In genomic region chr1:85398391-85399064, GRCh38 we compare ENCODE assay signal across 12 cellular contexts.
DNase-seq lines count a peak whose midpoint lies in the region; ATAC-seq and TF ChIP-seq lines count a peak whose summit lies in the region.
"Had no signal": no experiment of that assay in that cellular context is flagged by ENCODE, and none has a peak within 500 bp of the region (broad histone marks: within the 10 kb centered on the region; RNA-seq: fewer than 3 reads in every experiment).

No MANE protein-coding gene starts in this region.

- TF ChIP-seq CTCF in HFF-Myc (IDR thresholded peaks at IDR 0.05; ENCODE audit: low read depth, low read length, missing control alignments) (peak; percentile 21), WTC11 (IDR thresholded peaks at IDR 0.05) (no peak), glutamatergic neuron (IDR thresholded peaks at IDR 0.05; ENCODE audit: partially characterized antibody, unreplicated experiment) (peak; percentile 19)

- no peaks in the 10 kb centered on the region for H3K9me3 ChIP-seq in skeletal muscle tissue (ENCODE audit: control insufficient read depth in 3 of 3, low read length in 3 of 3)

- intact Hi-C loops in activated T-helper 2 cell treated with anti-CD3 and anti-CD28 coated beads, Interferon-gamma antibody, Interleukin-2, Interleukin-4, amounts not matched to agents 10 μg/mL and 5 μg/mL and 100 μg/mL, durations not matched to agents 14 hours and 24 hours and 36 hours (cut with micrococcal nuclease), result no loop called here

- H3K4me3 ChIP-seq in HFF-Myc (replicated peaks; ENCODE audit: low read depth, low read length), result no peak overlapping the region
- H3K4me3 ChIP-seq in skeletal muscle tissue (ENCODE audit: low read length in 3 of 3), result no peak overlapping the region

- POLR2A ChIA-PET in WTC11 (lab: Charles Lee), result interaction anchor here (1.2 kb wide), 1 partner anchor 182 kb away, joined by 3 read pairs; the partner anchor contains the start of gene CCN1

- ATAC-seq in WTC11, result no peak
- ATAC-seq in stimulated activated naive CD8-positive, alpha-beta T cell treated with anti-CD3 and anti-CD28 coated beads, Interleukin-15, amount 100 ng/mL, for 72 hours, result no peak
- no peak for ATAC-seq in GM19397 (IDR thresholded peaks at IDR 0.05; ENCODE audit: unreplicated experiment)

- H3K4me3 Mint-ChIP-seq in WTC11 (no peak overlapping the region), glutamatergic neuron (ENCODE audit: unreplicated experiment) (no peak overlapping the region)
- no peak overlapping the region for H3K4me3 Mint-ChIP-seq in stimulated activated naive CD8-positive, alpha-beta T cell treated with anti-CD3 and anti-CD28 coated beads, Interleukin-15, amount 100 ng/mL, for 72 hours
- H3K4me3 Mint-ChIP-seq in activated T-helper 2 cell treated with anti-CD3 and anti-CD28 coated beads, Interferon-gamma antibody, Interleukin-2, Interleukin-4, amounts not matched to agents 10 μg/mL and 5 μg/mL and 100 μg/mL, durations not matched to agents 14 hours and 24 hours and 36 hours (ENCODE audit: low read depth), result no peak overlapping the region
- H3K4me3 Mint-ChIP-seq: activated CD4-positive, alpha-beta T cell treated with anti-CD3 and anti-CD28 coated beads, Interleukin-2, amount 10 ng/mL, durations not matched to agents 24 days and 14 days; memory B cell had no signal

- H3K36me3 ChIP-seq in skeletal muscle tissue (ENCODE audit: control insufficient read depth in 3 of 3, insufficient read depth in 3 of 3, low read length in 3 of 3), result no peaks in the 10 kb centered on the region

- H3K27ac Mint-ChIP-seq in WTC11 (0 out of 2 replicates have a peak overlapping the region, but pooled peaks have one; percentile 21), glutamatergic neuron (ENCODE audit: unreplicated experiment) (no peak overlapping the region)
- no peak overlapping the region for H3K27ac Mint-ChIP-seq in stimulated activated naive CD8-positive, alpha-beta T cell treated with anti-CD3 and anti-CD28 coated beads, Interleukin-15, amount 100 ng/mL, for 72 hours
- no peak overlapping the region for H3K27ac Mint-ChIP-seq in activated T-helper 2 cell treated with anti-CD3 and anti-CD28 coated beads, Interferon-gamma antibody, Interleukin-2, Interleukin-4, amounts not matched to agents 10 μg/mL and 5 μg/mL and 100 μg/mL, durations not matched to agents 14 hours and 24 hours and 36 hours
- H3K27ac Mint-ChIP-seq: activated CD4-positive, alpha-beta T cell treated with anti-CD3 and anti-CD28 coated beads, Interleukin-2, amount 10 ng/mL, durations not matched to agents 24 days and 14 days; memory B cell had no signal

- H3K27me3 ChIP-seq in skeletal muscle tissue (ENCODE audit: control insufficient read depth in 3 of 3, insufficient read depth in 3 of 3, low read length in 3 of 3), result no peaks in the 10 kb centered on the region

- no peak overlapping the region for H3K27ac ChIP-seq in skeletal muscle tissue (ENCODE audit: low read depth, low read length)
- H3K27ac ChIP-seq: KMS-11 had no signal

- H3K9ac ChIP-seq in skeletal muscle tissue (ENCODE audit: low read depth in 1 of 3, low read length in 3 of 3), result peak overlapping the region in 2 of 3 donors; percentile 0 to 34
- H3K9ac ChIP-seq: KMS-11 had no signal

- H3K4me1 Mint-ChIP-seq in WTC11 (peaks cover 51% of the 10 kb centered on the region), glutamatergic neuron (ENCODE audit: low read depth, unreplicated experiment) (no peaks in the 10 kb centered on the region)
- H3K4me1 Mint-ChIP-seq in stimulated activated naive CD8-positive, alpha-beta T cell treated with anti-CD3 and anti-CD28 coated beads, Interleukin-15, amount 100 ng/mL, for 72 hours, result no peaks in the 10 kb centered on the region
- H3K4me1 Mint-ChIP-seq in activated T-helper 2 cell treated with anti-CD3 and anti-CD28 coated beads, Interferon-gamma antibody, Interleukin-2, Interleukin-4, amounts not matched to agents 10 μg/mL and 5 μg/mL and 100 μg/mL, durations not matched to agents 14 hours and 24 hours and 36 hours (ENCODE audit: low read depth), result no peaks in the 10 kb centered on the region
- H3K4me1 Mint-ChIP-seq: activated CD4-positive, alpha-beta T cell treated with anti-CD3 and anti-CD28 coated beads, Interleukin-2, amount 10 ng/mL, durations not matched to agents 24 days and 14 days; memory B cell had no signal

- H3K27me3 Mint-ChIP-seq in WTC11 (ENCODE audit: low read depth) (peaks cover 14% of the 10 kb centered on the region), glutamatergic neuron (ENCODE audit: unreplicated experiment) (no peaks in the 10 kb centered on the region)
- H3K27me3 Mint-ChIP-seq in stimulated activated naive CD8-positive, alpha-beta T cell treated with anti-CD3 and anti-CD28 coated beads, Interleukin-15, amount 100 ng/mL, for 72 hours, result no peaks in the 10 kb centered on the region
- H3K27me3 Mint-ChIP-seq in activated T-helper 2 cell treated with anti-CD3 and anti-CD28 coated beads, Interferon-gamma antibody, Interleukin-2, Interleukin-4, amounts not matched to agents 10 μg/mL and 5 μg/mL and 100 μg/mL, durations not matched to agents 14 hours and 24 hours and 36 hours (ENCODE audit: low read depth), result no peaks in the 10 kb centered on the region
- H3K27me3 Mint-ChIP-seq: memory B cell had no signal

- CTCF ChIA-PET in WTC11 (lab: Charles Lee), result interaction anchor here (1.0 to 1.9 kb wide), 3 partner anchors 55 to 186 kb away, joined by 5 to 8 read pairs (median 6); no protein-coding TSS in a partner anchor

- H3K9me3 Mint-ChIP-seq in WTC11, result no peaks in the 10 kb centered on the region
- no peaks in the 10 kb centered on the region for H3K9me3 Mint-ChIP-seq in glutamatergic neuron (ENCODE audit: unreplicated experiment)
- no peaks in the 10 kb centered on the region for H3K9me3 Mint-ChIP-seq in stimulated activated naive CD8-positive, alpha-beta T cell treated with anti-CD3 and anti-CD28 coated beads, Interleukin-15, amount 100 ng/mL, for 72 hours
- no peaks in the 10 kb centered on the region for H3K9me3 Mint-ChIP-seq in activated T-helper 2 cell treated with anti-CD3 and anti-CD28 coated beads, Interferon-gamma antibody, Interleukin-2, Interleukin-4, amounts not matched to agents 10 μg/mL and 5 μg/mL and 100 μg/mL, durations not matched to agents 14 hours and 24 hours and 36 hours
- H3K9me3 Mint-ChIP-seq: activated CD4-positive, alpha-beta T cell treated with anti-CD3 and anti-CD28 coated beads, Interleukin-2, amount 10 ng/mL, durations not matched to agents 24 days and 14 days; memory B cell had no signal

- H3K4me1 ChIP-seq in skeletal muscle tissue (ENCODE audit: control insufficient read depth in 3 of 3, insufficient read depth in 3 of 3, low read length in 3 of 3), result peaks cover 0 to 4% (median 0%) of the 10 kb centered on the region in 3 donors

- DNase-seq in HFF-Myc (ENCODE audit: extremely low read depth, low read depth) (no peak), WTC11 (ENCODE audit: low spot score) (no peak), glutamatergic neuron (no peak), activated T-cell treated with anti-CD3 and anti-CD28 coated beads for 4 hours (no peak)
- no peak for DNase-seq in stimulated activated naive CD8-positive, alpha-beta T cell treated with anti-CD3 and anti-CD28 coated beads, Interleukin-15, amount 100 ng/mL, for 72 hours
- DNase-seq in activated T-helper 2 cell treated with anti-CD3 and anti-CD28 coated beads, Interferon-gamma antibody, Interleukin-2, Interleukin-4, amounts not matched to agents 10 μg/mL and 5 μg/mL and 100 μg/mL, durations not matched to agents 14 hours and 24 hours and 36 hours (ENCODE audit: low spot score), result no peak
- DNase-seq: activated CD4-positive, alpha-beta T cell treated with anti-CD3 and anti-CD28 coated beads, Interleukin-2, amount 10 ng/mL, durations not matched to agents 24 days and 14 days; stimulated activated CD4-positive, alpha-beta T cell treated with anti-CD3 and anti-CD28 coated beads, Interleukin-4, amount 100 ng/mL, for 24 hours had no signal

- H3K36me3 Mint-ChIP-seq in WTC11 (peaks cover 9% of the 10 kb centered on the region; the same call in 1 of the 2 replicates), glutamatergic neuron (ENCODE audit: unreplicated experiment) (no peaks in the 10 kb centered on the region)
- no peaks in the 10 kb centered on the region for H3K36me3 Mint-ChIP-seq in activated T-helper 2 cell treated with anti-CD3 and anti-CD28 coated beads, Interferon-gamma antibody, Interleukin-2, Interleukin-4, amounts not matched to agents 10 μg/mL and 5 μg/mL and 100 μg/mL, durations not matched to agents 14 hours and 24 hours and 36 hours (ENCODE audit: low read depth)

TF ChIP-seq in WTC11, 78 proteins besides CTCF, POLR2A, EP300 and RAD21 (continues in another document):
- no peak for TF ChIP-seq NFYB (CRISPR knock-in tag; conservative IDR thresholded peaks at IDR 0.05; ENCODE audit: low read depth)
- no peak for TF ChIP-seq CREB1 (CRISPR knock-in tag; IDR thresholded peaks at IDR 0.05)
- no peak for TF ChIP-seq ZNF138 (CRISPR knock-in tag; conservative IDR thresholded peaks at IDR 0.05)
- no peak for TF ChIP-seq ATF2 (CRISPR knock-in tag; IDR thresholded peaks at IDR 0.05; ENCODE audit: borderline replicate concordance, low read depth)
- TF ChIP-seq ZNF396 (CRISPR knock-in tag; IDR thresholded peaks at IDR 0.05; ENCODE audit: borderline replicate concordance), result no peak
